Comparison of ENCODE assay signal across 23 cellular contexts in genomic region chr7:48718731-48719387, GRCh38.
DNase-seq lines count a peak whose midpoint lies in the region; ATAC-seq and TF ChIP-seq lines count a peak whose summit lies in the region.
"Had no signal": no experiment of that assay in that cellular context is flagged by ENCODE, and none has a peak within 500 bp of the region (broad histone marks: within the 10 kb centered on the region; RNA-seq: fewer than 3 reads in every experiment).

No MANE protein-coding gene starts in this region.

- no peak overlapping the region for H3K27ac ChIP-seq in RWPE2 (ENCODE audit: poor library complexity, severe bottlenecking)
- H3K27ac ChIP-seq: brain microvascular endothelial cell, dorsolateral prefrontal cortex, esophagus squamous epithelium, heart right ventricle, SJCRH30 had no signal

- TF ChIP-seq CTCF in RWPE2 (IDR thresholded peaks at IDR 0.05; ENCODE audit: poor library complexity, severe bottlenecking) (no peak), fibroblast of villous mesenchyme (IDR thresholded peaks at IDR 0.05; ENCODE audit: insufficient read depth, low read depth, low read length) (no peak)

- no peaks in the 10 kb centered on the region for H3K9me3 ChIP-seq in RWPE2 (ENCODE audit: severe bottlenecking)
- H3K9me3 ChIP-seq: esophagus squamous epithelium, heart right ventricle, SJCRH30 had no signal

- no peak overlapping the region for H3K4me3 ChIP-seq in RWPE2 (ENCODE audit: severe bottlenecking)
- H3K4me3 ChIP-seq in fibroblast of villous mesenchyme (ENCODE audit: low read depth, low read length), result no peak overlapping the region
- H3K4me3 ChIP-seq: dorsolateral prefrontal cortex, esophagus squamous epithelium, GM12878, heart right ventricle, K562, SJCRH30 had no signal

- H3K4me1 ChIP-seq in RWPE2 (ENCODE audit: insufficient read depth, poor library complexity, severe bottlenecking), result no peaks in the 10 kb centered on the region
- H3K4me1 ChIP-seq: esophagus squamous epithelium, heart right ventricle, SJCRH30 had no signal

- ATAC-seq in RWPE2 (ENCODE audit: low read depth), result peak; percentile 33; the same call in 1 of the 3 replicates
- ATAC-seq: activated CD8-positive, alpha-beta T cell treated with anti-CD3 and anti-CD28 coated beads, Interleukin-2, amount 10 ng/mL, durations not matched to agents 7 days and 5 days; activated T-cell treated with anti-CD3 and anti-CD28 coated beads, Interleukin-2, amount 50 U/mL, for 4 hours; GM12878; heart right ventricle; K562; natural killer cell had no signal

- no peaks in the 10 kb centered on the region for H3K36me3 ChIP-seq in RWPE2 (ENCODE audit: low read depth)
- H3K36me3 ChIP-seq: brain microvascular endothelial cell, esophagus squamous epithelium, heart right ventricle, SJCRH30 had no signal

- DNase-seq in DMS153 treated with DMSO at 0.1 percent for 48 hours (lab: John Stamatoyannopoulos, UW; ENCODE audit: unreplicated experiment) (peak; percentile 75), M059J (ENCODE audit: low read depth) (peak; percentile 1), RWPE2 (ENCODE audit: low spot score) (no peak), fibroblast of villous mesenchyme (ENCODE audit: low read depth) (peak; percentile 0), T-helper 2 cell (no peak), mucosa of gallbladder (ENCODE audit: low spot score) (no peak), GDM1 (lab: John Stamatoyannopoulos, UW) (no peak)
- DNase-seq: activated CD8-positive, alpha-beta T cell treated with anti-CD3 and anti-CD28 coated beads, Interleukin-2, amount 10 ng/mL, durations not matched to agents 7 days and 5 days; activated naive CD8-positive, alpha-beta T cell treated with anti-CD3 and anti-CD28 coated beads for 36 hours; activated T-cell treated with anti-CD3 and anti-CD28 coated beads, Interleukin-2, amount 50 U/mL, for 4 hours; brain microvascular endothelial cell; dorsolateral prefrontal cortex; esophagus squamous epithelium; GF-D8; HCEC 1CT; natural killer cell; NCI-H1417; posterior cingulate gyrus; SJCRH30; stimulated activated CD4-positive, alpha-beta T cell treated with anti-CD3 and anti-CD28 coated beads, Interleukin-2, amount 100 ng/mL, for 48 hours had no signal

- no peaks in the 10 kb centered on the region for H3K27me3 ChIP-seq in RWPE2 (ENCODE audit: insufficient read depth, poor library complexity, severe bottlenecking)
- H3K27me3 ChIP-seq: brain microvascular endothelial cell, esophagus squamous epithelium, heart right ventricle, SJCRH30 had no signal

Comparison
In these comparisons a context has a peak if more than half of its experiments do, and no peak if none do; other contexts are left out.
1. DNase-seq: peak in DMS153 treated with DMSO at 0.1 percent for 48 hours (single experiment), M059J (single experiment) and fibroblast of villous mesenchyme (single experiment); none in RWPE2 (single experiment), T-helper 2 cell (0 of 5), mucosa of gallbladder (single experiment) and GDM1 (single experiment).